ENCODE assay signal across 16 cellular contexts in genomic region chr5:99349842-99350241, GRCh38.
"Had no signal": no experiment of that assay in that cellular context is flagged by ENCODE, and none has a peak within 500 bp of the region (broad histone marks: within the 10 kb centered on the region; RNA-seq: fewer than 3 reads in every experiment).

No MANE protein-coding gene starts in this region.

- H3K36me3 ChIP-seq: thoracic aorta, upper lobe of right lung had no signal

- H3K27ac ChIP-seq: parathyroid adenoma, thoracic aorta, upper lobe of right lung had no signal

- DNase-seq: activated CD4-positive, alpha-beta T cell treated with anti-CD3 and anti-CD28 coated beads for 4 hours; activated CD8-positive, alpha-beta memory T cell treated with anti-CD3 and anti-CD28 coated beads, Interleukin-2, amount 50 U/mL, for 48 hours; activated CD8-positive, alpha-beta T cell treated with anti-CD3 and anti-CD28 coated beads, Interleukin-2, amount 10 ng/mL, durations not matched to agents 7 days and 5 days; activated gamma-delta T cell; activated T-cell treated with anti-CD3 and anti-CD28 coated beads, Interleukin-2, amount 50 U/mL, for 72 hours; amniotic stem cell; left colon; naive B cell; retina; stimulated activated CD4-positive, alpha-beta T cell treated with anti-CD3 and anti-CD28 coated beads, Interleukin-12 subunit alpha, Interleukin-12 subunit beta, amount 100 ng/mL, for 4 hours; upper lobe of right lung had no signal

- H3K27me3 ChIP-seq: upper lobe of right lung had no signal

- H3K9me3 ChIP-seq: thoracic aorta, upper lobe of right lung had no signal

- H3K4me3 ChIP-seq: thoracic aorta, upper lobe of right lung had no signal

- H3K4me1 ChIP-seq: parathyroid adenoma, upper lobe of right lung had no signal

- ATAC-seq: activated CD8-positive, alpha-beta T cell treated with anti-CD3 and anti-CD28 coated beads, Interleukin-2, amount 10 ng/mL, durations not matched to agents 7 days and 5 days; activated T-cell treated with anti-CD3 and anti-CD28 coated beads, Interleukin-2, amount 50 U/mL, for 72 hours; esophagus mucosa; left colon; stimulated activated effector memory CD8-positive, alpha-beta T cell treated with anti-CD3 and anti-CD28 coated beads, Interleukin-12 subunit alpha, Interleukin-12 subunit beta, amount 100 ng/mL, for 72 hours; upper lobe of right lung; WTC11 had no signal
